Comparison of ENCODE assay signal across 8 cellular contexts in the genomic region with DNA sequence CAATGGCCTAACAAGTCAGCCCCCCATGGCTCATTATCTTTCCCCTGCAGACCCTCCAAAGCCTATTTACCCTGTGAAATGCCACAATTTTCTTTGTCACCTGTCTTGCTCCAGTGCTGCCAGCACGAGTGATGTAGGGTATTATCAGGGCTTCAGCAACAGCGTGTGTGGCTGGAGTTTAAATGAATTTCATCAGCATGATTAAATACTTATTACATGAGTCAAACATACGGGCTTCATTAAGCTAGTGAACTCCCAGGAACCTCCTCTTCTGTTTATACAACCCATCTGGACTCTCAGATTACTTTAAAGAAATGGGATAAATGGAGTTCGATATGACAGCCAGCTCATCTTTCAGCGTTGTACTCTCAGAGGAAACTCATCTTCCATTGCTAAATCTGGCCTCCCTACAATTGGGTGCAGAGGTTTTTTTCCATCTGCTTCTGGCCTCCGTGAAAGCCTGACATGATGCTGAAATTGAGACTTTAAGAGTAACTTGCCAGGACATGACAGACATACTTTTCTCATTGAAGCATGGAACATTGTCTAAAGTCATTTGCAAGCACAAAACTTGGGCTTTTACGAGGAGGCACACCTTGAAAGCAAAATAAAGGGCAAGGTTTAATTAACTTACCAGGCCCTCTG.
A peak's percentile ranks its signal among the peaks of the same experiment; 100 is the strongest.
DNase-seq lines count a peak whose midpoint lies in the region; ATAC-seq and TF ChIP-seq lines count a peak whose summit lies in the region.

No MANE protein-coding gene starts in this region.

- no peaks in the 10 kb centered on the region for H3K4me1 Mint-ChIP-seq in endodermal cell

- ATAC-seq in heart left ventricle (peak in 3 of 4 donors; percentile 46 to 77 (median 60)), GM19328 (IDR thresholded peaks at IDR 0.05; ENCODE audit: unreplicated experiment) (no peak), HG03045 (IDR thresholded peaks at IDR 0.05; ENCODE audit: unreplicated experiment) (no peak)

- H3K27me3 Mint-ChIP-seq in endodermal cell (ENCODE audit: insufficient read depth), result no peaks in the 10 kb centered on the region

- peak overlapping the region; percentile 61 for H3K9ac ChIP-seq in GM23248
- peak overlapping the region; percentile 82 for H3K9ac ChIP-seq in skeletal muscle satellite cell (ENCODE audit: low read depth, low read length)
- no peak overlapping the region for H3K9ac ChIP-seq in endodermal cell (ENCODE audit: extremely low read depth, low read length, poor library complexity, severe bottlenecking)

- H4K20me1 ChIP-seq in GM23248 (ENCODE audit: insufficient read depth), result no peaks in the 10 kb centered on the region

- H3K4me3 ChIP-seq in GM23248 (peak overlapping the region; percentile 11), heart left ventricle (no peak overlapping the region), skeletal muscle satellite cell (ENCODE audit: low read length) (peak overlapping the region; percentile 4), endodermal cell (ENCODE audit: low read length) (no peak overlapping the region), testis (no peak overlapping the region)

- H2AFZ ChIP-seq in GM23248, result 0 out of 2 replicates have a peak overlapping the region, but pooled peaks have one; percentile 1

- H3K9me2 ChIP-seq in GM23248 (ENCODE audit: insufficient read depth), result no peaks in the 10 kb centered on the region

- intact Hi-C loops in heart left ventricle (cut with DNase I) (no loop called here), testis (cut with DNase I; ENCODE audit: low total_unique reads) (no loop called here)

- H3K27ac ChIP-seq in GM23248 (peak overlapping the region; percentile 91), heart left ventricle (peak overlapping the region in 9 of 12 donors; percentile 35 to 69 (median 46)), endodermal cell (ENCODE audit: low read depth, low read length) (no peak overlapping the region), testis (no peak overlapping the region)

- no peak overlapping the region for H3K27ac Mint-ChIP-seq in endodermal cell

- H3K9me3 ChIP-seq in GM23248 (ENCODE audit: low read depth), result no peaks in the 10 kb centered on the region
- H3K9me3 ChIP-seq in heart left ventricle, result peaks cover 0 to 13% (median 3%) of the 10 kb centered on the region in 12 donors
- no peaks in the 10 kb centered on the region for H3K9me3 ChIP-seq in skeletal muscle satellite cell (replicated peaks; ENCODE audit: low read length)
- H3K9me3 ChIP-seq in endodermal cell (ENCODE audit: control insufficient read depth, low read length), result peaks cover 46% of the 10 kb centered on the region
- H3K9me3 ChIP-seq in testis, result no peaks in the 10 kb centered on the region

- no peak overlapping the region for H3K4me3 Mint-ChIP-seq in endodermal cell

- in situ Hi-C loops in GM23248 (cut with MboI), result no loop called here

- peaks cover 11% of the 10 kb centered on the region for H3K36me3 Mint-ChIP-seq in endodermal cell (ENCODE audit: low read depth)

- peaks cover 51% of the 10 kb centered on the region for H3K9me3 Mint-ChIP-seq in endodermal cell

- TF ChIP-seq POLR2A in heart left ventricle (IDR thresholded peaks at IDR 0.05) (no peak), testis (IDR thresholded peaks at IDR 0.05) (no peak)

- H3F3A ChIP-seq in GM23248 (ENCODE audit: insufficient read depth), result peaks cover 40% of the 10 kb centered on the region

- H3K79me2 ChIP-seq in GM23248 (ENCODE audit: insufficient read depth), result no peaks in the 10 kb centered on the region

- no peaks in the 10 kb centered on the region for H3K27me3 ChIP-seq in GM23248 (replicated peaks; ENCODE audit: insufficient read depth)
- H3K27me3 ChIP-seq in heart left ventricle, result no peaks in the 10 kb centered on the region
- H3K27me3 ChIP-seq in skeletal muscle satellite cell (ENCODE audit: control insufficient read depth, insufficient read depth, low read length), result no peaks in the 10 kb centered on the region
- H3K27me3 ChIP-seq in endodermal cell (ENCODE audit: control insufficient read depth, insufficient read depth, low read length, poor library complexity, severe bottlenecking), result no peaks in the 10 kb centered on the region
- no peaks in the 10 kb centered on the region for H3K27me3 ChIP-seq in testis

- H3K36me3 ChIP-seq in GM23248 (ENCODE audit: low read depth), result no peaks in the 10 kb centered on the region
- no peaks in the 10 kb centered on the region for H3K36me3 ChIP-seq in heart left ventricle
- no peaks in the 10 kb centered on the region for H3K36me3 ChIP-seq in skeletal muscle satellite cell (ENCODE audit: insufficient read depth, low read length)
- H3K36me3 ChIP-seq in endodermal cell (ENCODE audit: control insufficient read depth, insufficient read depth, low read length), result no peaks in the 10 kb centered on the region
- H3K36me3 ChIP-seq in testis (ENCODE audit: low read depth, missing control alignments), result no peaks in the 10 kb centered on the region

- H3K4me1 ChIP-seq in GM23248 (ENCODE audit: insufficient read depth) (peaks cover 28% of the 10 kb centered on the region), heart left ventricle (peaks cover 0 to 34% (median 5%) of the 10 kb centered on the region in 12 donors), skeletal muscle satellite cell (ENCODE audit: control insufficient read depth, insufficient read depth, low read length) (peaks cover 67% of the 10 kb centered on the region), endodermal cell (ENCODE audit: control insufficient read depth, insufficient read depth, low read length) (no peaks in the 10 kb centered on the region), testis (no peaks in the 10 kb centered on the region)

- DNase-seq in GM23248, result peak; percentile 94
- peak; percentile 76 for DNase-seq in SK-N-DZ (ENCODE audit: low spot score)
- no peak for DNase-seq in heart left ventricle
- no peak for DNase-seq in endodermal cell
- DNase-seq in testis, result no peak

- no peak for TF ChIP-seq CTCF in heart left ventricle (IDR thresholded peaks at IDR 0.05)
- TF ChIP-seq CTCF in endodermal cell (conservative IDR thresholded peaks at IDR 0.05), result no peak
- no peak for TF ChIP-seq CTCF in testis (IDR thresholded peaks at IDR 0.05)

- H3K4me2 ChIP-seq in GM23248 (ENCODE audit: unreplicated experiment), result peak overlapping the region; percentile 52
- H3K4me2 ChIP-seq in skeletal muscle satellite cell (ENCODE audit: low read length), result peak overlapping the region; percentile 37

- WGBS in GM23248 (ENCODE audit: low coverage in 1 of 2, low lambda C conversion rate in 2 of 2, missing lambda C conversion rate in 2 of 2), 2 experiments, result 1 to 3% methylated on average over 7 of the region's 7 CpGs
- 46 to 52% (median 49%) methylated on average over 7 of the region's 7 CpGs for WGBS in heart left ventricle, 4 donors
- 86 to 87% methylated on average over 6 to 7 of the region's 7 CpGs for WGBS in endodermal cell (ENCODE audit: insufficient coverage in 1 of 2, insufficient read length in 1 of 2), 2 experiments
- WGBS in testis, 2 donors, result 49 to 55% methylated on average over 7 of the region's 7 CpGs

Comparison
In these comparisons a context has a peak if more than half of its experiments do, and no peak if none do; other contexts are left out.
1. DNase-seq: peak in GM23248 (single experiment) and SK-N-DZ (single experiment); none in heart left ventricle (0 of 5), endodermal cell (single experiment) and testis (single experiment).
2. H3K27ac ChIP-seq: peak in GM23248 (single experiment) and heart left ventricle (9 of 12); none in endodermal cell (single experiment) and testis (0 of 2).
3. H3K4me3 ChIP-seq: peak in GM23248 (single experiment) and skeletal muscle satellite cell (single experiment); none in heart left ventricle (0 of 12), endodermal cell (single experiment) and testis (0 of 2).
4. ATAC-seq: peak in heart left ventricle (3 of 4); none in GM19328 (single experiment) and HG03045 (single experiment).